9 cellular contexts compared by ENCODE assay signal in the genomic region with DNA sequence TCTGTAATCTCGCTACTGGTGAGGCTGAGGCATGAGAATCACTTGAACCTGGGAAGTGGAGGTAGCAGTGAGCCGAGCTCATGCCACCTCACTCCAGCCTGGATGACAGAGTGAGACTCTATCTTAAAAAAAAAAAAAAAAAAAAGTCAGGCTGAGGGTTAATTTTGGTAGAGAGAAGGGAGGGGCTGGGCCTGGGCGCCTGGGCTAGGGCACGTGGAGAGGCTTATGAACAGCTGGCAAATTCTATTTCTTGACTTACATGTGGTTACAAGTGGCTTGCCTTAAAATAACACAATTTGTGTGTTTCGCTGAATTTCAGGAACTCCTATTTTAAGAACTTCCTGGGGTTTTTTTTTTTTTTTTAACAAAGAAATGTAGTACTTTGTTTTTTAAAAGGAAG. TPM values are rescaled to one million over a fixed set of nuclear protein-coding genes. Genes with fewer than 3 reads are reported as not detected.
DNase-seq lines count a peak whose midpoint lies in the region; ATAC-seq and TF ChIP-seq lines count a peak whose summit lies in the region.
"Had no signal": no experiment of that assay in that cellular context is flagged by ENCODE, and none has a peak within 500 bp of the region (broad histone marks: within the 10 kb centered on the region; RNA-seq: fewer than 3 reads in every experiment).

No MANE protein-coding gene starts in this region.

- H3K79me2 ChIP-seq in KMS-11 (ENCODE audit: insufficient read depth, low read depth): no peaks in the 10 kb centered on the region

- no peaks in the 10 kb centered on the region for H4K20me1 ChIP-seq in KMS-11 (ENCODE audit: insufficient read depth)

- TF ChIP-seq CTCF in KMS-11 (conservative IDR thresholded peaks at IDR 0.05; ENCODE audit: low read depth, low read length): no peak

- H2AFZ ChIP-seq in KMS-11 (ENCODE audit: low read depth): peak overlapping the region; percentile 81; the same call in 1 of the 2 replicates

- no peaks in the 10 kb centered on the region for H3K36me3 ChIP-seq in KMS-11 (ENCODE audit: insufficient read depth)

- peak overlapping the region; percentile 56 for H3K27ac ChIP-seq in KMS-11

- H3K4me1 ChIP-seq in KMS-11 (ENCODE audit: low read depth, poor library complexity, severe bottlenecking): peaks cover 43% of the 10 kb centered on the region

- H3K27me3 ChIP-seq in KMS-11 (ENCODE audit: insufficient read depth, low read depth): no peaks in the 10 kb centered on the region

- peak; percentile 63 for ATAC-seq in GM18909 (IDR thresholded peaks at IDR 0.05; ENCODE audit: poor library complexity, unreplicated experiment)
- ATAC-seq in SK-N-SH treated with all-trans-retinoic acid at 6 μM for 48 hours: no peak

- H3K4me2 ChIP-seq in KMS-11: peak overlapping the region; percentile 80

- H3K9ac ChIP-seq in KMS-11: peak overlapping the region; percentile 21; the same call in 1 of the 2 replicates

- no peak overlapping the region for H3K4me3 ChIP-seq in KMS-11 (IDR thresholded peaks at IDR 0.05; ENCODE audit: insufficient read depth, low read depth, low read length)

- DNase-seq in activated CD8-positive, alpha-beta memory T cell treated with anti-CD3 and anti-CD28 coated beads, Interleukin-2, amount 50 U/mL, for 4 hours: peak; percentile 39
- DNase-seq in stimulated activated CD4-positive, alpha-beta T cell treated with anti-CD3 and anti-CD28 coated beads, Interleukin-1b, Interleukin-23, amount 100 ng/mL, for 48 hours: peak; percentile 54
- no peak for DNase-seq in hepatic stellate cell (ENCODE audit: low spot score)
- no peak for DNase-seq in ecto neural progenitor cell (ENCODE audit: low spot score)
- DNase-seq in mesenteric fat pad (ENCODE audit: low spot score): no peak
- DNase-seq: cortex of kidney had no signal

TF ChIP-seq in SK-N-SH treated with all-trans-retinoic acid at 6 μM for 48 hours, 23 proteins besides CTCF, POLR2A, EP300 and RAD21:
- TF ChIP-seq ZNF70 (CRISPR knock-in tag; IDR thresholded peaks at IDR 0.05) (no peak), ESRRG (CRISPR knock-in tag; IDR thresholded peaks at IDR 0.05) (no peak), ZFP30 (CRISPR knock-in tag; IDR thresholded peaks at IDR 0.05) (no peak), ZC3H10 (CRISPR knock-in tag; IDR thresholded peaks at IDR 0.05) (no peak), BACH2 (CRISPR knock-in tag; IDR thresholded peaks at IDR 0.05; ENCODE audit: borderline replicate concordance) (no peak), SNAI2 (CRISPR knock-in tag; IDR thresholded peaks at IDR 0.05) (no peak), ZNF565 (CRISPR knock-in tag; conservative IDR thresholded peaks at IDR 0.05; ENCODE audit: low read depth) (no peak), CSDC2 (CRISPR knock-in tag; IDR thresholded peaks at IDR 0.05) (no peak), ZNF8 (CRISPR knock-in tag; IDR thresholded peaks at IDR 0.05) (no peak), RARB (CRISPR knock-in tag; IDR thresholded peaks at IDR 0.05) (no peak), TCF4 (CRISPR knock-in tag; IDR thresholded peaks at IDR 0.05; ENCODE audit: borderline replicate concordance) (no peak), ISL1 (CRISPR knock-in tag; IDR thresholded peaks at IDR 0.05) (no peak), GLIS3 (CRISPR knock-in tag; IDR thresholded peaks at IDR 0.05) (no peak), PPARA (CRISPR knock-in tag; IDR thresholded peaks at IDR 0.05; ENCODE audit: borderline replicate concordance) (no peak)
- TF ChIP-seq, protein P1, sequence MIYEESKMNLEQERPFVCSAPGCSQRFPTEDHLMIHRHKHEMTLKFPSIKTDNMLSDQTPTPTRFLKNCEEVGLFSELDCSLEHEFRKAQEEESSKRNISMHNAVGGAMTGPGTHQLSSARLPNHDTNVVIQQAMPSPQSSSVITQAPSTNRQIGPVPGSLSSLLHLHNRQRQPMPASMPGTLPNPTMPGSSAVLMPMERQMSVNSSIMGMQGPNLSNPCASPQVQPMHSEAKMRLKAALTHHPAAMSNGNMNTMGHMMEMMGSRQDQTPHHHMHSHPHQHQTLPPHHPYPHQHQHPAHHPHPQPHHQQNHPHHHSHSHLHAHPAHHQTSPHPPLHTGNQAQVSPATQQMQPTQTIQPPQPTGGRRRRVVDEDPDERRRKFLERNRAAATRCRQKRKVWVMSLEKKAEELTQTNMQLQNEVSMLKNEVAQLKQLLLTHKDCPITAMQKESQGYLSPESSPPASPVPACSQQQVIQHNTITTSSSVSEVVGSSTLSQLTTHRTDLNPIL (CRISPR knock-in tag; IDR thresholded peaks at IDR 0.05; ENCODE audit: low read depth): no peak
- TF ChIP-seq, protein P2, sequence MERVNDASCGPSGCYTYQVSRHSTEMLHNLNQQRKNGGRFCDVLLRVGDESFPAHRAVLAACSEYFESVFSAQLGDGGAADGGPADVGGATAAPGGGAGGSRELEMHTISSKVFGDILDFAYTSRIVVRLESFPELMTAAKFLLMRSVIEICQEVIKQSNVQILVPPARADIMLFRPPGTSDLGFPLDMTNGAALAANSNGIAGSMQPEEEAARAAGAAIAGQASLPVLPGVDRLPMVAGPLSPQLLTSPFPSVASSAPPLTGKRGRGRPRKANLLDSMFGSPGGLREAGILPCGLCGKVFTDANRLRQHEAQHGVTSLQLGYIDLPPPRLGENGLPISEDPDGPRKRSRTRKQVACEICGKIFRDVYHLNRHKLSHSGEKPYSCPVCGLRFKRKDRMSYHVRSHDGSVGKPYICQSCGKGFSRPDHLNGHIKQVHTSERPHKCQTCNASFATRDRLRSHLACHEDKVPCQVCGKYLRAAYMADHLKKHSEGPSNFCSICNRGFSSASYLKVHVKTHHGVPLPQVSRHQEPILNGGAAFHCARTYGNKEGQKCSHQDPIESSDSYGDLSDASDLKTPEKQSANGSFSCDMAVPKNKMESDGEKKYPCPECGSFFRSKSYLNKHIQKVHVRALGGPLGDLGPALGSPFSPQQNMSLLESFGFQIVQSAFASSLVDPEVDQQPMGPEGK (CRISPR knock-in tag; IDR thresholded peaks at IDR 0.05; ENCODE audit: borderline replicate concordance): no peak
- TF ChIP-seq, protein P3, sequence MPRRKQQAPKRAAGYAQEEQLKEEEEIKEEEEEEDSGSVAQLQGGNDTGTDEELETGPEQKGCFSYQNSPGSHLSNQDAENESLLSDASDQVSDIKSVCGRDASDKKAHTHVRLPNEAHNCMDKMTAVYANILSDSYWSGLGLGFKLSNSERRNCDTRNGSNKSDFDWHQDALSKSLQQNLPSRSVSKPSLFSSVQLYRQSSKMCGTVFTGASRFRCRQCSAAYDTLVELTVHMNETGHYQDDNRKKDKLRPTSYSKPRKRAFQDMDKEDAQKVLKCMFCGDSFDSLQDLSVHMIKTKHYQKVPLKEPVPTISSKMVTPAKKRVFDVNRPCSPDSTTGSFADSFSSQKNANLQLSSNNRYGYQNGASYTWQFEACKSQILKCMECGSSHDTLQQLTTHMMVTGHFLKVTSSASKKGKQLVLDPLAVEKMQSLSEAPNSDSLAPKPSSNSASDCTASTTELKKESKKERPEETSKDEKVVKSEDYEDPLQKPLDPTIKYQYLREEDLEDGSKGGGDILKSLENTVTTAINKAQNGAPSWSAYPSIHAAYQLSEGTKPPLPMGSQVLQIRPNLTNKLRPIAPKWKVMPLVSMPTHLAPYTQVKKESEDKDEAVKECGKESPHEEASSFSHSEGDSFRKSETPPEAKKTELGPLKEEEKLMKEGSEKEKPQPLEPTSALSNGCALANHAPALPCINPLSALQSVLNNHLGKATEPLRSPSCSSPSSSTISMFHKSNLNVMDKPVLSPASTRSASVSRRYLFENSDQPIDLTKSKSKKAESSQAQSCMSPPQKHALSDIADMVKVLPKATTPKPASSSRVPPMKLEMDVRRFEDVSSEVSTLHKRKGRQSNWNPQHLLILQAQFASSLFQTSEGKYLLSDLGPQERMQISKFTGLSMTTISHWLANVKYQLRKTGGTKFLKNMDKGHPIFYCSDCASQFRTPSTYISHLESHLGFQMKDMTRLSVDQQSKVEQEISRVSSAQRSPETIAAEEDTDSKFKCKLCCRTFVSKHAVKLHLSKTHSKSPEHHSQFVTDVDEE (CRISPR knock-in tag; IDR thresholded peaks at IDR 0.05): no peak
- TF ChIP-seq, protein P4, sequence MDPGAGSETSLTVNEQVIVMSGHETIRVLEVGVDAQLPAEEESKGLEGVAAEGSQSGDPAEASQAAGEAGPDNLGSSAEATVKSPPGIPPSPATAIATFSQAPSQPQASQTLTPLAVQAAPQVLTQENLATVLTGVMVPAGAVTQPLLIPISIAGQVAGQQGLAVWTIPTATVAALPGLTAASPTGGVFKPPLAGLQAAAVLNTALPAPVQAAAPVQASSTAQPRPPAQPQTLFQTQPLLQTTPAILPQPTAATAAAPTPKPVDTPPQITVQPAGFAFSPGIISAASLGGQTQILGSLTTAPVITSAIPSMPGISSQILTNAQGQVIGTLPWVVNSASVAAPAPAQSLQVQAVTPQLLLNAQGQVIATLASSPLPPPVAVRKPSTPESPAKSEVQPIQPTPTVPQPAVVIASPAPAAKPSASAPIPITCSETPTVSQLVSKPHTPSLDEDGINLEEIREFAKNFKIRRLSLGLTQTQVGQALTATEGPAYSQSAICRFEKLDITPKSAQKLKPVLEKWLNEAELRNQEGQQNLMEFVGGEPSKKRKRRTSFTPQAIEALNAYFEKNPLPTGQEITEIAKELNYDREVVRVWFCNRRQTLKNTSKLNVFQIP (CRISPR knock-in tag; IDR thresholded peaks at IDR 0.05; ENCODE audit: borderline replicate concordance, low read depth): no peak

RNA-seq across cellular contexts. Expression of a gene that starts 47.6 kb away (rescaled TPM):
- 18.0 TPM for total RNA-seq in mesenteric fat pad

RNA-seq across cellular contexts. Expression of a gene that starts 52.9 kb away (rescaled TPM):
- total RNA-seq in mesenteric fat pad: 12.7 TPM

Comparison
In these comparisons a context has a peak if more than half of its experiments do, and no peak if none do; other contexts are left out.
1. DNase-seq: peak in activated CD8-positive, alpha-beta memory T cell treated with anti-CD3 and anti-CD28 coated beads, Interleukin-2, amount 50 U/mL, for 4 hours (single experiment) and stimulated activated CD4-positive, alpha-beta T cell treated with anti-CD3 and anti-CD28 coated beads, Interleukin-1b, Interleukin-23, amount 100 ng/mL, for 48 hours (single experiment); none in hepatic stellate cell (single experiment), ecto neural progenitor cell (single experiment) and mesenteric fat pad (single experiment).